15 cellular contexts compared by ENCODE assay signal in genomic region chr2:125656190-125656589, GRCh38.
"Had no signal": no experiment of that assay in that cellular context is flagged by ENCODE, and none has a peak within 500 bp of the region (broad histone marks: within the 10 kb centered on the region; RNA-seq: fewer than 3 reads in every experiment).

No MANE protein-coding gene starts in this region.

- H3K79me2 ChIP-seq: hepatocyte, parathyroid adenoma had no signal

- H3K9ac ChIP-seq: parathyroid adenoma had no signal

- H2AFZ ChIP-seq: hepatocyte, parathyroid adenoma had no signal

- H3K27ac ChIP-seq: brain microvascular endothelial cell, hepatocyte, parathyroid adenoma, thoracic aorta had no signal

- H3K36me3 ChIP-seq: brain microvascular endothelial cell, thoracic aorta had no signal

- DNase-seq: activated CD4-positive, alpha-beta memory T cell treated with anti-CD3 and anti-CD28 coated beads for 36 hours; activated CD4-positive, alpha-beta T cell treated with anti-CD3 and anti-CD28 coated beads for 1 hour; activated effector memory CD4-positive, alpha-beta T cell treated with anti-CD3 and anti-CD28 coated beads, Interleukin-2, amount 50 U/mL, for 16 hours; activated T-cell treated with anti-CD3 and anti-CD28 coated beads, Interleukin-2, amount 50 U/mL, for 4 hours; brain microvascular endothelial cell; cerebellar nuclear complex; dermis blood vessel endothelial cell; erythroblast; kidney glomerular epithelial cell; stimulated activated CD4-positive, alpha-beta T cell treated with anti-CD3 and anti-CD28 coated beads, Interleukin-4, amount 100 ng/mL, for 24 hours; stimulated activated naive CD8-positive, alpha-beta T cell treated with anti-CD3 and anti-CD28 coated beads, Interleukin-15, amount 100 ng/mL, for 72 hours had no signal

- H3K4me2 ChIP-seq: hepatocyte had no signal

- ATAC-seq: activated naive CD4-positive, alpha-beta T cell treated with anti-CD3 and anti-CD28 coated beads, Interleukin-2, amount 50 U/mL, for 72 hours; activated T-cell treated with anti-CD3 and anti-CD28 coated beads, Interleukin-2, amount 50 U/mL, for 4 hours; stimulated activated naive CD8-positive, alpha-beta T cell treated with anti-CD3 and anti-CD28 coated beads, Interleukin-15, amount 100 ng/mL, for 72 hours had no signal

- H3K9me3 ChIP-seq: thoracic aorta had no signal

- H3K27me3 ChIP-seq: brain microvascular endothelial cell, hepatocyte had no signal

- H3K4me3 ChIP-seq: hepatocyte, thoracic aorta had no signal

- H3K4me1 ChIP-seq: parathyroid adenoma had no signal
